ENCODE assay signal across 20 cellular contexts in genomic region chr5:96716716-96717115, GRCh38. TPM values are rescaled to one million over a fixed set of nuclear protein-coding genes. Genes with fewer than 3 reads are reported as not detected.
DNase-seq lines count a peak whose midpoint lies in the region; ATAC-seq and TF ChIP-seq lines count a peak whose summit lies in the region.
"Had no signal": no experiment of that assay in that cellular context is flagged by ENCODE, and none has a peak within 500 bp of the region (broad histone marks: within the 10 kb centered on the region; RNA-seq: fewer than 3 reads in every experiment).

No MANE protein-coding gene starts in this region.

- peak overlapping the region; percentile 92 to 99 (median 94) for H3K27ac Mint-ChIP-seq in CD4-positive, CD25-positive, alpha-beta regulatory T cell
- H3K27ac Mint-ChIP-seq in activated naive CD8-positive, alpha-beta T cell treated with anti-CD3 and anti-CD28 coated beads for 36 hours = no peak overlapping the region
- H3K27ac Mint-ChIP-seq: activated naive CD8-positive, alpha-beta T cell treated with anti-CD3 and anti-CD28 coated beads, Interleukin-2, amount 50 U/mL, for 24 hours; T-helper 1 cell treated with Interleukin-12 subunit alpha and Interleukin-12 subunit beta and Interleukin-4 antibody, amounts not matched to agents 30 μg/mL and 1 μg/mL, for 36 hours had no signal

- H3K4me3 Mint-ChIP-seq in CD4-positive, CD25-positive, alpha-beta regulatory T cell = peak overlapping the region in 3 of 4 donors; percentile 13 to 78 (median 52)
- no peak overlapping the region for H3K4me3 Mint-ChIP-seq in activated naive CD8-positive, alpha-beta T cell treated with anti-CD3 and anti-CD28 coated beads for 36 hours
- H3K4me3 Mint-ChIP-seq: activated naive CD8-positive, alpha-beta T cell treated with anti-CD3 and anti-CD28 coated beads, Interleukin-2, amount 50 U/mL, for 24 hours; CD14-positive monocyte; T-helper 1 cell treated with Interleukin-12 subunit alpha and Interleukin-12 subunit beta and Interleukin-4 antibody, amounts not matched to agents 30 μg/mL and 1 μg/mL, for 36 hours had no signal

- no peaks in the 10 kb centered on the region for H3K9me3 Mint-ChIP-seq in CD4-positive, CD25-positive, alpha-beta regulatory T cell
- H3K9me3 Mint-ChIP-seq in activated naive CD8-positive, alpha-beta T cell treated with anti-CD3 and anti-CD28 coated beads for 36 hours = no peaks in the 10 kb centered on the region
- H3K9me3 Mint-ChIP-seq: activated naive CD8-positive, alpha-beta T cell treated with anti-CD3 and anti-CD28 coated beads, Interleukin-2, amount 50 U/mL, for 24 hours; CD14-positive monocyte; T-helper 1 cell treated with Interleukin-12 subunit alpha and Interleukin-12 subunit beta and Interleukin-4 antibody, amounts not matched to agents 30 μg/mL and 1 μg/mL, for 36 hours had no signal

- no peaks in the 10 kb centered on the region for H3K9me3 ChIP-seq in CD4-positive, CD25-positive, alpha-beta regulatory T cell (ENCODE audit: control insufficient read depth in 2 of 2, low read length in 2 of 2)
- H3K9me3 ChIP-seq in RWPE2 (ENCODE audit: severe bottlenecking) (no peaks in the 10 kb centered on the region), lower lobe of right lung (no peaks in the 10 kb centered on the region)
- H3K9me3 ChIP-seq: body of pancreas, uterus had no signal

- no peaks in the 10 kb centered on the region for H3K27me3 ChIP-seq in CD4-positive, CD25-positive, alpha-beta regulatory T cell (ENCODE audit: control insufficient read depth, insufficient read depth, low read length)
- H3K27me3 ChIP-seq in RWPE2 (ENCODE audit: insufficient read depth, poor library complexity, severe bottlenecking) (no peaks in the 10 kb centered on the region), lower lobe of right lung (ENCODE audit: low read depth) (no peaks in the 10 kb centered on the region)
- H3K27me3 ChIP-seq: body of pancreas, uterus had no signal

- H3K27me3 Mint-ChIP-seq in CD4-positive, CD25-positive, alpha-beta regulatory T cell = no peaks in the 10 kb centered on the region
- no peaks in the 10 kb centered on the region for H3K27me3 Mint-ChIP-seq in activated naive CD8-positive, alpha-beta T cell treated with anti-CD3 and anti-CD28 coated beads for 36 hours
- H3K27me3 Mint-ChIP-seq: activated naive CD8-positive, alpha-beta T cell treated with anti-CD3 and anti-CD28 coated beads, Interleukin-2, amount 50 U/mL, for 24 hours had no signal

- peak overlapping the region; percentile 55 for H3K4me3 ChIP-seq in CD4-positive, CD25-positive, alpha-beta regulatory T cell (ENCODE audit: low read depth, low read length)
- H3K4me3 ChIP-seq in RWPE2 (ENCODE audit: severe bottlenecking) (no peak overlapping the region), lower lobe of right lung (no peak overlapping the region)
- H3K4me3 ChIP-seq: body of pancreas, uterus had no signal

- H3K4me1 Mint-ChIP-seq in CD4-positive, CD25-positive, alpha-beta regulatory T cell = peaks cover 42 to 84% (median 74%) of the 10 kb centered on the region in 4 donors
- peaks cover 18% of the 10 kb centered on the region for H3K4me1 Mint-ChIP-seq in activated naive CD8-positive, alpha-beta T cell treated with anti-CD3 and anti-CD28 coated beads for 36 hours

- H3K36me3 Mint-ChIP-seq in CD4-positive, CD25-positive, alpha-beta regulatory T cell = peaks cover 20% of the 10 kb centered on the region
- peaks cover 13% of the 10 kb centered on the region for H3K36me3 Mint-ChIP-seq in activated naive CD8-positive, alpha-beta T cell treated with anti-CD3 and anti-CD28 coated beads for 36 hours

- H3K36me3 ChIP-seq in CD4-positive, CD25-positive, alpha-beta regulatory T cell (ENCODE audit: control insufficient read depth, insufficient read depth, low read length) = peaks cover 4% of the 10 kb centered on the region
- H3K36me3 ChIP-seq in RWPE2 (ENCODE audit: low read depth) = peaks cover 33% of the 10 kb centered on the region
- no peaks in the 10 kb centered on the region for H3K36me3 ChIP-seq in lower lobe of right lung
- H3K36me3 ChIP-seq: uterus had no signal

- TF ChIP-seq CTCF in RWPE2 (IDR thresholded peaks at IDR 0.05; ENCODE audit: poor library complexity, severe bottlenecking) (no peak), lower lobe of right lung (IDR thresholded peaks at IDR 0.05) (no peak)

- intact Hi-C loops in lower lobe of right lung (cut with DNase I) = no loop called here

- DNase-seq in CD4-positive, CD25-positive, alpha-beta regulatory T cell = no peak
- peak; percentile 12 for DNase-seq in DMS 273 (lab: John Stamatoyannopoulos, UW; ENCODE audit: unreplicated experiment)
- no peak for DNase-seq in RWPE2 (ENCODE audit: low spot score)
- DNase-seq in lower lobe of right lung = no peak
- DNase-seq in MV-4-11 (lab: John Stamatoyannopoulos, UW) = no peak
- no peak for DNase-seq in activated naive CD8-positive, alpha-beta T cell treated with anti-CD3 and anti-CD28 coated beads for 36 hours
- no peak for DNase-seq in stimulated activated CD4-positive, alpha-beta T cell treated with anti-CD3 and anti-CD28 coated beads, Interleukin-12 subunit alpha, Interleukin-12 subunit beta, amount 100 ng/mL, for 4 hours
- DNase-seq: activated CD4-positive, alpha-beta T cell treated with anti-CD3 and anti-CD28 coated beads for 48 hours; activated CD8-positive, alpha-beta memory T cell treated with anti-CD3 and anti-CD28 coated beads, Interleukin-2, amount 50 U/mL, for 4 hours; activated effector memory CD4-positive, alpha-beta T cell treated with Interleukin-2 at 50 U/mL for 16 hours; activated naive CD8-positive, alpha-beta T cell treated with anti-CD3 and anti-CD28 coated beads, Interleukin-2, amount 50 U/mL, for 24 hours; body of pancreas; effector CD8-positive, alpha-beta T cell; Karpas-422; NCI-H1048; NCI-H2029 treated with DMSO at 0.1 percent for 48 hours; NCI-H446 treated with DMSO at 0.1 percent for 48 hours; uterus had no signal

- no peak for ATAC-seq in CD4-positive, CD25-positive, alpha-beta regulatory T cell (ENCODE audit: low read depth in 2 of 2)
- ATAC-seq in RWPE2 (ENCODE audit: low read depth) (no peak), lower lobe of right lung (no peak)
- ATAC-seq: activated naive CD8-positive, alpha-beta T cell treated with anti-CD3 and anti-CD28 coated beads, Interleukin-2, amount 50 U/mL, for 24 hours; body of pancreas had no signal

- H3K4me1 ChIP-seq in CD4-positive, CD25-positive, alpha-beta regulatory T cell (ENCODE audit: control insufficient read depth, insufficient read depth, low read length, poor library complexity, severe bottlenecking) = peaks cover 40% of the 10 kb centered on the region
- H3K4me1 ChIP-seq in RWPE2 (ENCODE audit: insufficient read depth, poor library complexity, severe bottlenecking) = peaks cover 55% of the 10 kb centered on the region
- H3K4me1 ChIP-seq in lower lobe of right lung = peaks cover 98% of the 10 kb centered on the region

- H3K27ac ChIP-seq in CD4-positive, CD25-positive, alpha-beta regulatory T cell (ENCODE audit: insufficient read depth, low read length, poor library complexity, severe bottlenecking) = peak overlapping the region; percentile 90
- H3K27ac ChIP-seq in RWPE2 (ENCODE audit: poor library complexity, severe bottlenecking) (peak overlapping the region; percentile 59), lower lobe of right lung (peak overlapping the region; percentile 44)

RNA-seq across cellular contexts. Expression of gene CAST, which starts 54.5 kb away (rescaled TPM):
- 374 TPM for total RNA-seq in CD4-positive, CD25-positive, alpha-beta regulatory T cell
- polyA plus RNA-seq in CD4-positive, CD25-positive, alpha-beta regulatory T cell = 10 to 100 TPM; 37.8 to 53.1 (median 47.2) TPM
- total RNA-seq in lower lobe of right lung = 272 TPM
- total RNA-seq in activated naive CD8-positive, alpha-beta T cell treated with anti-CD3 and anti-CD28 coated beads for 36 hours = 100 to 1,000 TPM; 121 to 123 TPM
